In genomic region chrX:152941328-152942111, GRCh38 we compare ENCODE assay signal across 8 cellular contexts. TPM values are rescaled to one million over a fixed set of nuclear protein-coding genes. Genes with fewer than 3 reads are reported as not detected.
DNase-seq lines count a peak whose midpoint lies in the region; ATAC-seq and TF ChIP-seq lines count a peak whose summit lies in the region.

No MANE protein-coding gene starts in this region.

- ATAC-seq in GM19324 (IDR thresholded peaks at IDR 0.05; ENCODE audit: low FRiP score, unreplicated experiment) (peak; percentile 90), HG03460 (IDR thresholded peaks at IDR 0.05; ENCODE audit: unreplicated experiment) (peak; percentile 95), left colon (peak; percentile 98)

- peak overlapping the region; percentile 88 for H3K4me3 Mint-ChIP-seq in activated CD4-positive, alpha-beta T cell treated with anti-CD3 and anti-CD28 coated beads, Interleukin-2, amount 10 ng/mL, durations not matched to agents 24 days and 14 days

- H3K27me3 Mint-ChIP-seq in activated CD4-positive, alpha-beta T cell treated with anti-CD3 and anti-CD28 coated beads, Interleukin-2, amount 10 ng/mL, durations not matched to agents 24 days and 14 days = no peaks in the 10 kb centered on the region

- intact Hi-C loops in activated CD4-positive, alpha-beta T cell treated with anti-CD3 and anti-CD28 coated beads, Interleukin-2, amount 10 ng/mL, durations not matched to agents 24 days and 14 days (cut with micrococcal nuclease) = loop anchor here (1.0 to 5.0 kb wide), 3 partner anchors 17 to 726 kb away; no protein-coding TSS in a partner anchor
- intact Hi-C loops in left colon (cut with DNase I, micrococcal nuclease) = no loop called here

- DNase-seq in NCI-H524 (lab: John Stamatoyannopoulos, UW) = peak; percentile 90 to 97
- peak; percentile 96 for DNase-seq in activated CD4-positive, alpha-beta T cell treated with anti-CD3 and anti-CD28 coated beads, Interleukin-2, amount 10 ng/mL, durations not matched to agents 24 days and 14 days
- peak; percentile 91 for DNase-seq in coronary artery (ENCODE audit: low spot score)
- DNase-seq in left colon = peak; percentile 86 to 88
- peak; percentile 89 for DNase-seq in stimulated activated CD4-positive, alpha-beta T cell treated with anti-CD3 and anti-CD28 coated beads, Interleukin-1b, Interleukin-23, amount 100 ng/mL, for 48 hours

- TF ChIP-seq CTCF in C4-2B (conservative IDR thresholded peaks at IDR 0.05) (peak; percentile 85), coronary artery (IDR thresholded peaks at IDR 0.05) (peak; percentile 64)

- peaks cover 4% of the 10 kb centered on the region for H3K4me1 Mint-ChIP-seq in activated CD4-positive, alpha-beta T cell treated with anti-CD3 and anti-CD28 coated beads, Interleukin-2, amount 10 ng/mL, durations not matched to agents 24 days and 14 days

- peak overlapping the region; percentile 66 for H3K4me3 ChIP-seq in coronary artery

- no peaks in the 10 kb centered on the region for H3K9me3 Mint-ChIP-seq in activated CD4-positive, alpha-beta T cell treated with anti-CD3 and anti-CD28 coated beads, Interleukin-2, amount 10 ng/mL, durations not matched to agents 24 days and 14 days

- peak overlapping the region; percentile 87 for H3K27ac ChIP-seq in C4-2B
- peak overlapping the region; percentile 24 to 74 for H3K27ac ChIP-seq in coronary artery

- H3K27ac Mint-ChIP-seq in activated CD4-positive, alpha-beta T cell treated with anti-CD3 and anti-CD28 coated beads, Interleukin-2, amount 10 ng/mL, durations not matched to agents 24 days and 14 days = peak overlapping the region; percentile 84

- peaks cover 1% of the 10 kb centered on the region for H3K36me3 Mint-ChIP-seq in activated CD4-positive, alpha-beta T cell treated with anti-CD3 and anti-CD28 coated beads, Interleukin-2, amount 10 ng/mL, durations not matched to agents 24 days and 14 days (ENCODE audit: low read depth)

RNA-seq across cellular contexts. Expression of gene ZNF185, which starts 43.7 kb away (rescaled TPM):
- total RNA-seq in activated CD4-positive, alpha-beta T cell treated with anti-CD3 and anti-CD28 coated beads, Interleukin-2, amount 10 ng/mL, durations not matched to agents 24 days and 14 days = 0.43 and 1.0 TPM in 2 replicates
- total RNA-seq in left colon = 1 to 10 TPM; 4.0 to 4.6 TPM

RNA-seq across cellular contexts. Expression of gene PNMA5, which starts 52.4 kb away (rescaled TPM):
- total RNA-seq in activated CD4-positive, alpha-beta T cell treated with anti-CD3 and anti-CD28 coated beads, Interleukin-2, amount 10 ng/mL, durations not matched to agents 24 days and 14 days = not detected in 2 replicates
- total RNA-seq in left colon = not detected

Comparison
In these comparisons a context has a peak if more than half of its experiments do, and no peak if none do; other contexts are left out.
1. Peak in every context shown above with its lines: DNase-seq, ATAC-seq, H3K4me3 ChIP-seq and H3K27ac ChIP-seq.